1 cellular context compared by ENCODE assay signal in genomic region chr19:51660975-51661600, GRCh38.
TF ChIP-seq lines count a peak whose summit lies in the region.

No MANE protein-coding gene starts in this region.

TF ChIP-seq in K562, 482 proteins besides CTCF, POLR2A, EP300 and RAD21 (continued from another document):
- TF ChIP-seq DLX4 (CRISPR knock-in tag; IDR thresholded peaks at IDR 0.05) (no peak), CC2D1A (IDR thresholded peaks at IDR 0.05) (no peak), ZNF785 (CRISPR knock-in tag; IDR thresholded peaks at IDR 0.05) (no peak), PKNOX1 (IDR thresholded peaks at IDR 0.05) (no peak), VEZF1 (CRISPR knock-in tag; IDR thresholded peaks at IDR 0.05) (peak; percentile 33; the same call in 1 of the 2 replicates), TBL1XR1 (IDR thresholded peaks at IDR 0.05; ENCODE audit: low read length in 2 of 2) (no peak), RCOR1 (IDR thresholded peaks at IDR 0.05; ENCODE audit: borderline replicate concordance in 1 of 2, low read depth in 2 of 2, low read length in 2 of 2) (peak in 1 of 2 experiments; percentile 74; a peak in 1 of 4 replicates), MED1 (CRISPR knock-in tag; IDR thresholded peaks at IDR 0.05; ENCODE audit: borderline replicate concordance) (no peak), MAZ (CRISPR knock-in tag; conservative IDR thresholded peaks at IDR 0.05 in 1 of 2, IDR thresholded peaks at IDR 0.05 in 1 of 2) (peak in 1 of 2 experiments; percentile 34; a peak in 2 of 4 replicates), TCF3 (CRISPR knock-in tag; IDR thresholded peaks at IDR 0.05) (no peak), ZNF133 (CRISPR knock-in tag; IDR thresholded peaks at IDR 0.05) (no peak), ZFX (CRISPR knock-in tag; IDR thresholded peaks at IDR 0.05) (no peak), IFI16 (CRISPR knock-in tag; IDR thresholded peaks at IDR 0.05) (no peak), RHOXF2B (CRISPR knock-in tag; conservative IDR thresholded peaks at IDR 0.05) (no peak), FOXP1 (CRISPR knock-in tag; IDR thresholded peaks at IDR 0.05) (no peak), NFE2 (IDR thresholded peaks at IDR 0.05; ENCODE audit: low read depth) (no peak), RB1 (IDR thresholded peaks at IDR 0.05; ENCODE audit: low read depth) (0 out of 2 replicates have a peak, but pooled peaks have one; percentile 13), ZNF780A (CRISPR knock-in tag; IDR thresholded peaks at IDR 0.05) (no peak), ZBTB26 (CRISPR knock-in tag; IDR thresholded peaks at IDR 0.05) (no peak), GATAD2A (IDR thresholded peaks at IDR 0.05) (no peak), LCOR (CRISPR knock-in tag; IDR thresholded peaks at IDR 0.05) (no peak), BDP1 (IDR thresholded peaks at IDR 0.05; ENCODE audit: insufficient read depth, insufficient read length) (no peak), C11orf30 (IDR thresholded peaks at IDR 0.05; ENCODE audit: low read depth) (peak; percentile 17; the same call in 1 of the 2 replicates), SMC3 (conservative IDR thresholded peaks at IDR 0.05; ENCODE audit: insufficient read depth, low read depth, low read length) (peak; percentile 90), SMAD4 (CRISPR knock-in tag; conservative IDR thresholded peaks at IDR 0.05) (no peak)
- TF ChIP-seq, protein P1, sequence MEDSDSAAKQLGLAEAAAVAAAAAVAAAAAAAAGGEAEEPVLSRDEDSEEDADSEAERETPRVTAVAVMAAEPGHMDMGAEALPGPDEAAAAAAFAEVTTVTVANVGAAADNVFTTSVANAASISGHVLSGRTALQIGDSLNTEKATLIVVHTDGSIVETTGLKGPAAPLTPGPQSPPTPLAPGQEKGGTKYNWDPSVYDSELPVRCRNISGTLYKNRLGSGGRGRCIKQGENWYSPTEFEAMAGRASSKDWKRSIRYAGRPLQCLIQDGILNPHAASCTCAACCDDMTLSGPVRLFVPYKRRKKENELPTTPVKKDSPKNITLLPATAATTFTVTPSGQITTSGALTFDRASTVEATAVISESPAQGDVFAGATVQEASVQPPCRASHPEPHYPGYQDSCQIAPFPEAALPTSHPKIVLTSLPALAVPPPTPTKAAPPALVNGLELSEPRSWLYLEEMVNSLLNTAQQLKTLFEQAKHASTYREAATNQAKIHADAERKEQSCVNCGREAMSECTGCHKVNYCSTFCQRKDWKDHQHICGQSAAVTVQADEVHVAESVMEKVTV (CRISPR knock-in tag; IDR thresholded peaks at IDR 0.05): peak; percentile 66; the same call in 1 of the 2 replicates
- TF ChIP-seq, protein P2, sequence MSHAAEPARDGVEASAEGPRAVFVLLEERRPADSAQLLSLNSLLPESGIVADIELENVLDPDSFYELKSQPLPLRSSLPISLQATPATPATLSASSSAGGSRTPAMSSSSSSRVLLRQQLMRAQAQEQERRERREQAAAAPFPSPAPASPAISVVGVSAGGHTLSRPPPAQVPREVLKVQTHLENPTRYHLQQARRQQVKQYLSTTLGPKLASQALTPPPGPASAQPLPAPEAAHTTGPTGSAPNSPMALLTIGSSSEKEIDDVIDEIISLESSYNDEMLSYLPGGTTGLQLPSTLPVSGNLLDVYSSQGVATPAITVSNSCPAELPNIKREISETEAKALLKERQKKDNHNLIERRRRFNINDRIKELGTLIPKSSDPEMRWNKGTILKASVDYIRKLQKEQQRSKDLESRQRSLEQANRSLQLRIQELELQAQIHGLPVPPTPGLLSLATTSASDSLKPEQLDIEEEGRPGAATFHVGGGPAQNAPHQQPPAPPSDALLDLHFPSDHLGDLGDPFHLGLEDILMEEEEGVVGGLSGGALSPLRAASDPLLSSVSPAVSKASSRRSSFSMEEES (CRISPR knock-in tag; IDR thresholded peaks at IDR 0.05): no peak
- TF ChIP-seq, protein P3, sequence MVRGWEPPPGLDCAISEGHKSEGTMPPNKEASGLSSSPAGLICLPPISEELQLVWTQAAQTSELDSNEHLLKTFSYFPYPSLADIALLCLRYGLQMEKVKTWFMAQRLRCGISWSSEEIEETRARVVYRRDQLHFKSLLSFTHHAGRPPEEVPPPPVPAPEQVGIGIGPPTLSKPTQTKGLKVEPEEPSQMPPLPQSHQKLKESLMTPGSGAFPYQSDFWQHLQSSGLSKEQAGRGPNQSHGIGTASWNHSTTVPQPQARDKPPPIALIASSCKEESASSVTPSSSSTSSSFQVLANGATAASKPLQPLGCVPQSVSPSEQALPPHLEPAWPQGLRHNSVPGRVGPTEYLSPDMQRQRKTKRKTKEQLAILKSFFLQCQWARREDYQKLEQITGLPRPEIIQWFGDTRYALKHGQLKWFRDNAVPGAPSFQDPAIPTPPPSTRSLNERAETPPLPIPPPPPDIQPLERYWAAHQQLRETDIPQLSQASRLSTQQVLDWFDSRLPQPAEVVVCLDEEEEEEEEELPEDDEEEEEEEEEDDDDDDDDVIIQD (CRISPR knock-in tag; IDR thresholded peaks at IDR 0.05): no peak
- TF ChIP-seq, protein P4, sequence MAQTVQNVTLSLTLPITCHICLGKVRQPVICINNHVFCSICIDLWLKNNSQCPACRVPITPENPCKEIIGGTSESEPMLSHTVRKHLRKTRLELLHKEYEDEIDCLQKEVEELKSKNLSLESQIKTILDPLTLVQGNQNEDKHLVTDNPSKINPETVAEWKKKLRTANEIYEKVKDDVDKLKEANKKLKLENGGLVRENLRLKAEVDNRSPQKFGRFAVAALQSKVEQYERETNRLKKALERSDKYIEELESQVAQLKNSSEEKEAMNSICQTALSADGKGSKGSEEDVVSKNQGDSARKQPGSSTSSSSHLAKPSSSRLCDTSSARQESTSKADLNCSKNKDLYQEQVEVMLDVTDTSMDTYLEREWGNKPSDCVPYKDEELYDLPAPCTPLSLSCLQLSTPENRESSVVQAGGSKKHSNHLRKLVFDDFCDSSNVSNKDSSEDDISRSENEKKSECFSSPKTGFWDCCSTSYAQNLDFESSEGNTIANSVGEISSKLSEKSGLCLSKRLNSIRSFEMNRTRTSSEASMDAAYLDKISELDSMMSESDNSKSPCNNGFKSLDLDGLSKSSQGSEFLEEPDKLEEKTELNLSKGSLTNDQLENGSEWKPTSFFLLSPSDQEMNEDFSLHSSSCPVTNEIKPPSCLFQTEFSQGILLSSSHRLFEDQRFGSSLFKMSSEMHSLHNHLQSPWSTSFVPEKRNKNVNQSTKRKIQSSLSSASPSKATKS (CRISPR knock-in tag; IDR thresholded peaks at IDR 0.05): no peak
- TF ChIP-seq, protein P5, sequence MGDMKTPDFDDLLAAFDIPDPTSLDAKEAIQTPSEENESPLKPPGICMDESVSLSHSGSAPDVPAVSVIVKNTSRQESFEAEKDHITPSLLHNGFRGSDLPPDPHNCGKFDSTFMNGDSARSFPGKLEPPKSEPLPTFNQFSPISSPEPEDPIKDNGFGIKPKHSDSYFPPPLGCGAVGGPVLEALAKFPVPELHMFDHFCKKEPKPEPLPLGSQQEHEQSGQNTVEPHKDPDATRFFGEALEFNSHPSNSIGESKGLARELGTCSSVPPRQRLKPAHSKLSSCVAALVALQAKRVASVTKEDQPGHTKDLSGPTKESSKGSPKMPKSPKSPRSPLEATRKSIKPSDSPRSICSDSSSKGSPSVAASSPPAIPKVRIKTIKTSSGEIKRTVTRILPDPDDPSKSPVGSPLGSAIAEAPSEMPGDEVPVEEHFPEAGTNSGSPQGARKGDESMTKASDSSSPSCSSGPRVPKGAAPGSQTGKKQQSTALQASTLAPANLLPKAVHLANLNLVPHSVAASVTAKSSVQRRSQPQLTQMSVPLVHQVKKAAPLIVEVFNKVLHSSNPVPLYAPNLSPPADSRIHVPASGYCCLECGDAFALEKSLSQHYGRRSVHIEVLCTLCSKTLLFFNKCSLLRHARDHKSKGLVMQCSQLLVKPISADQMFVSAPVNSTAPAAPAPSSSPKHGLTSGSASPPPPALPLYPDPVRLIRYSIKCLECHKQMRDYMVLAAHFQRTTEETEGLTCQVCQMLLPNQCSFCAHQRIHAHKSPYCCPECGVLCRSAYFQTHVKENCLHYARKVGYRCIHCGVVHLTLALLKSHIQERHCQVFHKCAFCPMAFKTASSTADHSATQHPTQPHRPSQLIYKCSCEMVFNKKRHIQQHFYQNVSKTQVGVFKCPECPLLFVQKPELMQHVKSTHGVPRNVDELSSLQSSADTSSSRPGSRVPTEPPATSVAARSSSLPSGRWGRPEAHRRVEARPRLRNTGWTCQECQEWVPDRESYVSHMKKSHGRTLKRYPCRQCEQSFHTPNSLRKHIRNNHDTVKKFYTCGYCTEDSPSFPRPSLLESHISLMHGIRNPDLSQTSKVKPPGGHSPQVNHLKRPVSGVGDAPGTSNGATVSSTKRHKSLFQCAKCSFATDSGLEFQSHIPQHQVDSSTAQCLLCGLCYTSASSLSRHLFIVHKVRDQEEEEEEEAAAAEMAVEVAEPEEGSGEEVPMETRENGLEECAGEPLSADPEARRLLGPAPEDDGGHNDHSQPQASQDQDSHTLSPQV (IDR thresholded peaks at IDR 0.05): no peak
